In the genomic region with DNA sequence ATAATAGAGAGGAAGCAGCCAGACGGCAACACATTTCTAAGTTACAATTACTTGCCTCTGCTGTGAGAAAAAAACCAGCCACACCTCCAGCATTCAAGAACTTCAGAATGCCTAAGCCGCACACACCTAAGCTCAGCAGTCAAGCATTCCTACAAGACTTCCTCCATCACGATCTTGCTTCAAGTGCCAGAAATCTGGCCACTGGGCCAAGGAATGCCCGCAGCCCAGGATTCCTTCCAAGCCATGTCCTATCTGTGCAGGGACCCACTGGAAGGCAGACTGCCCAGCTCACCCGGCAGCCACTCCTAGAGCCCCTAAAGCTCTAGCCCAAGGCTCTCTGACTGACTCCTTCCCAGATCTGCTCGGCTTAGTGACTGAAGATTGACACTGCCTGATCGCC, we compare ENCODE assay signal across 1 cellular context. TPM values are rescaled to one million over a fixed set of nuclear protein-coding genes. Genes with fewer than 3 reads are reported as not detected.
"Had no signal": no experiment of that assay in that cellular context is flagged by ENCODE, and none has a peak within 500 bp of the region (broad histone marks: within the 10 kb centered on the region; RNA-seq: fewer than 3 reads in every experiment).

No MANE protein-coding gene starts in this region.

RNA-seq across cellular contexts. Expression of a gene that starts 58.1 kb away (rescaled TPM):
- total RNA-seq: H4 had no signal
